Comparison of ENCODE assay signal across 17 cellular contexts in the genomic region with DNA sequence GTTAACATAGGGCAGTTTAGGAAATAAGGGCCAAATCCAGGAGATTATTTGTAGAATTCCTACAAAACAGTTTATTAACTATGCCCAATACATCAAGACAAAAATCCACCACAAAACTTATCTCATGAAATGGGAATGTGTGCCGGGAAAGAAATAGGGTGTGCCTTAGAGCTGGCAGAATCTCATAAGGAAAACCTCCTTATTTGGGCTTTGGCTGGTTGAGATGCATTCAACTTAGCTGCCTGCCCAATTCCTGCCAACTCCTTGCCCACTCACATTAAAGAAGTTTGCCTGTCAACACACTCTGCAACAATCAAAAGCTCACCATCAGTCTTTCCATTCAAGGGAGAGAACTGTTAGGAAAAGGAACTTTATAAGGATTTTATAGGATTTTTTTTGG.
"Had no signal": no experiment of that assay in that cellular context is flagged by ENCODE, and none has a peak within 500 bp of the region (broad histone marks: within the 10 kb centered on the region; RNA-seq: fewer than 3 reads in every experiment).

No MANE protein-coding gene starts in this region.

- H3K27ac ChIP-seq: colonic mucosa, esophagus squamous epithelium, foreskin keratinocyte, suprapubic skin, tibial nerve had no signal

- DNase-seq: activated CD4-positive, alpha-beta T cell treated with anti-CD3 and anti-CD28 coated beads, Interleukin-2, amount 10 ng/mL, durations not matched to agents 7 days and 5 days; activated CD8-positive, alpha-beta memory T cell treated with anti-CD3 and anti-CD28 coated beads, Interleukin-2, amount 10 ng/mL, durations not matched to agents 7 days and 5 days; activated CD8-positive, alpha-beta T cell treated with anti-CD3 and anti-CD28 coated beads for 36 hours; activated effector memory CD4-positive, alpha-beta T cell treated with anti-CD3 and anti-CD28 coated beads, Interleukin-2, amount 50 U/mL, for 16 hours; activated naive CD4-positive, alpha-beta T cell treated with anti-CD3 and anti-CD28 coated beads, Interleukin-2, amount 10 ng/mL, durations not matched to agents 7 days and 5 days; activated T-cell treated with anti-CD3 and anti-CD28 coated beads for 4 hours; anterior cingulate cortex; colonic mucosa; esophagus squamous epithelium; immature natural killer cell; naive thymus-derived CD4-positive, alpha-beta T cell; occipital lobe had no signal

- H3K27me3 ChIP-seq: colonic mucosa, esophagus squamous epithelium, foreskin keratinocyte, suprapubic skin, tibial nerve had no signal

- H3K4me3 ChIP-seq: colonic mucosa, esophagus squamous epithelium, lung, suprapubic skin, tibial nerve had no signal

- ATAC-seq: activated CD8-positive, alpha-beta memory T cell treated with anti-CD3 and anti-CD28 coated beads, Interleukin-2, amount 10 ng/mL, durations not matched to agents 7 days and 5 days; activated CD8-positive, alpha-beta T cell treated with anti-CD3 and anti-CD28 coated beads for 36 hours; foreskin keratinocyte; left lobe of liver; naive thymus-derived CD4-positive, alpha-beta T cell had no signal

- H3K4me1 ChIP-seq: colonic mucosa, esophagus squamous epithelium, foreskin keratinocyte, suprapubic skin, tibial nerve had no signal

- H3K36me3 ChIP-seq: colonic mucosa, esophagus squamous epithelium, suprapubic skin, tibial nerve had no signal

- H3K9me3 ChIP-seq: colonic mucosa, esophagus squamous epithelium, suprapubic skin, tibial nerve had no signal
